21 cellular contexts compared by ENCODE assay signal in genomic region chr12:3098436-3098835, GRCh38. TPM values are rescaled to one million over a fixed set of nuclear protein-coding genes. Genes with fewer than 3 reads are reported as not detected.
DNase-seq lines count a peak whose midpoint lies in the region; ATAC-seq and TF ChIP-seq lines count a peak whose summit lies in the region.
"Had no signal": no experiment of that assay in that cellular context is flagged by ENCODE, and none has a peak within 500 bp of the region (broad histone marks: within the 10 kb centered on the region; RNA-seq: fewer than 3 reads in every experiment).

No MANE protein-coding gene starts in this region.

- 67 to 79% methylated on average over 3 to 5 of the region's 5 CpGs for WGBS in esophagus squamous epithelium, 2 donors
- 54 to 68% methylated on average over 5 of the region's 5 CpGs for WGBS in upper lobe of left lung, 2 donors

- TF ChIP-seq CTCF in esophagus squamous epithelium (IDR thresholded peaks at IDR 0.05) (no peak), nephron (IDR thresholded peaks at IDR 0.05; ENCODE audit: unreplicated experiment in 3 of 3) (no peak), upper lobe of left lung (IDR thresholded peaks at IDR 0.05) (no peak)

- H3K27ac ChIP-seq in esophagus squamous epithelium (peak overlapping the region in 3 of 4 donors; percentile 43 to 86 (median 75)), upper lobe of left lung (peak overlapping the region; percentile 74 to 83 (median 76))

- peaks cover 19% of the 10 kb centered on the region for H3K9me3 Mint-ChIP-seq in activated naive CD8-positive, alpha-beta T cell treated with anti-CD3 and anti-CD28 coated beads for 36 hours
- peaks cover 17% of the 10 kb centered on the region for H3K9me3 Mint-ChIP-seq in activated naive CD8-positive, alpha-beta T cell treated with anti-CD3 and anti-CD28 coated beads, Interleukin-2, amount 50 U/mL, for 24 hours
- peaks cover 20% of the 10 kb centered on the region for H3K9me3 Mint-ChIP-seq in nephron

- H3K27ac Mint-ChIP-seq in activated naive CD8-positive, alpha-beta T cell treated with anti-CD3 and anti-CD28 coated beads for 36 hours, result peak overlapping the region; percentile 18
- no peak overlapping the region for H3K27ac Mint-ChIP-seq in activated naive CD8-positive, alpha-beta T cell treated with anti-CD3 and anti-CD28 coated beads, Interleukin-2, amount 50 U/mL, for 24 hours
- peak overlapping the region; percentile 84 to 93 (median 90) for H3K27ac Mint-ChIP-seq in nephron
- H3K27ac Mint-ChIP-seq: CD14-positive monocyte; T-helper 1 cell treated with Interleukin-12 subunit alpha and Interleukin-12 subunit beta and Interleukin-4 antibody, amounts not matched to agents 30 μg/mL and 1 μg/mL, for 36 hours had no signal

- H3K27me3 ChIP-seq in esophagus squamous epithelium, result no peaks in the 10 kb centered on the region
- H3K27me3 ChIP-seq in upper lobe of left lung, result no peaks in the 10 kb centered on the region

- peaks cover 6 to 65% (median 28%) of the 10 kb centered on the region in 3 donors for H3K4me1 ChIP-seq in esophagus squamous epithelium
- peaks cover 38 to 51% (median 41%) of the 10 kb centered on the region in 4 donors for H3K4me1 ChIP-seq in upper lobe of left lung

- ATAC-seq in activated naive CD8-positive, alpha-beta T cell treated with anti-CD3 and anti-CD28 coated beads, Interleukin-2, amount 50 U/mL, for 24 hours, result no peak
- ATAC-seq in upper lobe of left lung (ENCODE audit: low FRiP score in 2 of 2), result no peak

- peaks cover 11% of the 10 kb centered on the region for H3K4me1 Mint-ChIP-seq in activated naive CD8-positive, alpha-beta T cell treated with anti-CD3 and anti-CD28 coated beads for 36 hours
- H3K4me1 Mint-ChIP-seq in activated naive CD8-positive, alpha-beta T cell treated with anti-CD3 and anti-CD28 coated beads, Interleukin-2, amount 50 U/mL, for 24 hours, result peaks cover 4% of the 10 kb centered on the region
- H3K4me1 Mint-ChIP-seq in nephron, result peaks cover 47% of the 10 kb centered on the region

- peaks cover 4% of the 10 kb centered on the region for H3K27me3 Mint-ChIP-seq in activated naive CD8-positive, alpha-beta T cell treated with anti-CD3 and anti-CD28 coated beads for 36 hours
- no peaks in the 10 kb centered on the region for H3K27me3 Mint-ChIP-seq in activated naive CD8-positive, alpha-beta T cell treated with anti-CD3 and anti-CD28 coated beads, Interleukin-2, amount 50 U/mL, for 24 hours
- peaks cover 3% of the 10 kb centered on the region for H3K27me3 Mint-ChIP-seq in nephron (ENCODE audit: low read depth)

- H3K4me3 ChIP-seq in esophagus squamous epithelium (no peak overlapping the region), upper lobe of left lung (no peak overlapping the region)
- H3K4me3 ChIP-seq: prostate gland had no signal

- no peak for DNase-seq in activated naive CD8-positive, alpha-beta T cell treated with anti-CD3 and anti-CD28 coated beads for 36 hours
- DNase-seq in activated naive CD8-positive, alpha-beta T cell treated with anti-CD3 and anti-CD28 coated beads, Interleukin-2, amount 50 U/mL, for 24 hours, result no peak
- DNase-seq in esophagus squamous epithelium (lab: John Stamatoyannopoulos, UW) (no peak), upper lobe of left lung (no peak), SIG-M5 treated with dmso at 0.1 percent for 504 hours (lab: John Stamatoyannopoulos, UW; ENCODE audit: unreplicated experiment) (no peak), DMS153 (lab: John Stamatoyannopoulos, UW) (no peak), NCI-H1694 treated with DMSO at 0.1 percent for 48 hours (lab: John Stamatoyannopoulos, UW) (no peak)
- DNase-seq: activated CD4-positive, alpha-beta T cell treated with anti-CD3 and anti-CD28 coated beads, Interleukin-2, amount 50 U/mL, for 48 hours; amygdala; cerebellar nuclear complex; DMS 273 treated with DMSO at 0.1 percent for 48 hours; hippocampal formation; Kasumi-1; midbrain; NCI-H1092 treated with DMSO at 0.1 percent for 48 hours; NCI-H2081 treated with DMSO at 0.1 percent for 48 hours; NCI-H524 treated with DMSO at 0.1 percent for 48 hours had no signal

- TF ChIP-seq EP300 in upper lobe of left lung (IDR thresholded peaks at IDR 0.05), result no peak

- H3K4me3 Mint-ChIP-seq in activated naive CD8-positive, alpha-beta T cell treated with anti-CD3 and anti-CD28 coated beads for 36 hours, result no peak overlapping the region
- H3K4me3 Mint-ChIP-seq in activated naive CD8-positive, alpha-beta T cell treated with anti-CD3 and anti-CD28 coated beads, Interleukin-2, amount 50 U/mL, for 24 hours, result no peak overlapping the region
- H3K4me3 Mint-ChIP-seq in nephron, result no peak overlapping the region
- H3K4me3 Mint-ChIP-seq: T-helper 1 cell treated with Interleukin-12 subunit alpha and Interleukin-12 subunit beta and Interleukin-4 antibody, amounts not matched to agents 30 μg/mL and 1 μg/mL, for 36 hours had no signal

- peaks cover 10% of the 10 kb centered on the region for H3K36me3 Mint-ChIP-seq in activated naive CD8-positive, alpha-beta T cell treated with anti-CD3 and anti-CD28 coated beads for 36 hours
- peaks cover 6% of the 10 kb centered on the region for H3K36me3 Mint-ChIP-seq in activated naive CD8-positive, alpha-beta T cell treated with anti-CD3 and anti-CD28 coated beads, Interleukin-2, amount 50 U/mL, for 24 hours (ENCODE audit: low read depth)
- H3K36me3 Mint-ChIP-seq in nephron (ENCODE audit: low read depth), result peaks cover 44% of the 10 kb centered on the region
- H3K36me3 Mint-ChIP-seq: CD14-positive monocyte had no signal

- H3K36me3 ChIP-seq in esophagus squamous epithelium (no peaks in the 10 kb centered on the region), upper lobe of left lung (no peaks in the 10 kb centered on the region)
- H3K36me3 ChIP-seq: prostate gland had no signal

- intact Hi-C loops in esophagus squamous epithelium (cut with DNase I), result no loop called here

- TF ChIP-seq POLR2A in esophagus squamous epithelium (IDR thresholded peaks at IDR 0.05) (no peak), upper lobe of left lung (IDR thresholded peaks at IDR 0.05) (no peak)

- H3K9me3 ChIP-seq in esophagus squamous epithelium (no peaks in the 10 kb centered on the region), upper lobe of left lung (peaks cover 0 to 7% (median 3%) of the 10 kb centered on the region in 4 donors)
- H3K9me3 ChIP-seq: prostate gland had no signal

RNA-seq across cellular contexts. Expression of gene TSPAN9, which starts 21.3 kb away (rescaled TPM):
- total RNA-seq in activated naive CD8-positive, alpha-beta T cell treated with anti-CD3 and anti-CD28 coated beads for 36 hours, result under 1 TPM; 0.24 to 0.31 TPM
- total RNA-seq in esophagus squamous epithelium (10 to 100 TPM; 10.6 to 23.7 (median 17.6) TPM), upper lobe of left lung (10 to 100 TPM; 25.2 to 62.9 (median 44.2) TPM)

Comparison
In these comparisons a context has a peak if more than half of its experiments do, and no peak if none do; other contexts are left out.
1. RNA of gene TSPAN9, which starts 21.3 kb away (total RNA-seq): 25.2 to 62.9 TPM in upper lobe of left lung and 10.6 to 23.7 TPM in esophagus squamous epithelium; 0.24 to 0.31 TPM in activated naive CD8-positive, alpha-beta T cell treated with anti-CD3 and anti-CD28 coated beads for 36 hours; every median in the first group is over 4 times any median in the second.